18 cellular contexts compared by ENCODE assay signal in genomic region chr6:55826941-55827340, GRCh38. TPM values are rescaled to one million over a fixed set of nuclear protein-coding genes. Genes with fewer than 3 reads are reported as not detected.
"Had no signal": no experiment of that assay in that cellular context is flagged by ENCODE, and none has a peak within 500 bp of the region (broad histone marks: within the 10 kb centered on the region; RNA-seq: fewer than 3 reads in every experiment).

No MANE protein-coding gene starts in this region.

- H3K27ac ChIP-seq: body of pancreas, esophagus muscularis mucosa, ovary, upper lobe of right lung had no signal

- DNase-seq: body of pancreas; immature natural killer cell; left cardiac atrium; ovary; stimulated activated CD4-positive, alpha-beta T cell treated with anti-CD3 and anti-CD28 coated beads, Interleukin-15, amount 100 ng/mL, for 24 hours; stimulated activated CD4-positive, alpha-beta T cell treated with anti-CD3 and anti-CD28 coated beads, Interleukin-4, amount 100 ng/mL, for 24 hours; upper lobe of right lung had no signal

- H3K4me1 Mint-ChIP-seq: activated naive CD4-positive, alpha-beta T cell treated with anti-CD3 and anti-CD28 coated beads, Interleukin-2, amount 50 U/mL, for 24 hours; immature natural killer cell had no signal

- H3K27ac Mint-ChIP-seq: activated naive CD4-positive, alpha-beta T cell treated with anti-CD3 and anti-CD28 coated beads, Interleukin-2, amount 50 U/mL, for 24 hours; activated T-helper 2 cell treated with anti-CD3 and anti-CD28 coated beads, Interferon-gamma antibody, Interleukin-2, Interleukin-4, amounts not matched to agents 10 μg/mL and 5 μg/mL and 100 μg/mL, durations not matched to agents 14 hours and 24 hours and 36 hours; dendritic cell treated with granulocyte-macrophage colony-stimulating factor and Interleukin-4, amounts not matched to agents 40 ng/mL and 50 ng/mL, for 4 days; immature natural killer cell; natural killer cell treated with Interleukin-12 subunit alpha and Interleukin-12 subunit beta and Interleukin-15 and Interleukin-18, amount 100 ng/mL, for 72 hours; stimulated activated naive CD8-positive, alpha-beta T cell treated with anti-CD3 and anti-CD28 coated beads, Interleukin-15, Interleukin-2, amounts not matched to agents 100 ng/mL and 50 ng/mL, for 24 hours; T-helper 2 cell treated with Interferon-gamma antibody and Interleukin-4, amounts not matched to agents 5 μg/mL and 100 μg/mL, for 36 hours had no signal

- H3K36me3 Mint-ChIP-seq: activated naive CD4-positive, alpha-beta T cell treated with anti-CD3 and anti-CD28 coated beads, Interleukin-2, amount 50 U/mL, for 24 hours; immature natural killer cell; natural killer cell treated with Interleukin-12 subunit alpha and Interleukin-12 subunit beta and Interleukin-15 and Interleukin-18, amount 100 ng/mL, for 72 hours had no signal

- H3K27me3 Mint-ChIP-seq: activated naive CD4-positive, alpha-beta T cell treated with anti-CD3 and anti-CD28 coated beads, Interleukin-2, amount 50 U/mL, for 24 hours; dendritic cell treated with granulocyte-macrophage colony-stimulating factor and Interleukin-4, amounts not matched to agents 40 ng/mL and 50 ng/mL, for 4 days; natural killer cell treated with Interleukin-12 subunit alpha and Interleukin-12 subunit beta and Interleukin-15 and Interleukin-18, amount 100 ng/mL, for 72 hours; stimulated activated naive CD8-positive, alpha-beta T cell treated with anti-CD3 and anti-CD28 coated beads, Interleukin-15, Interleukin-2, amounts not matched to agents 100 ng/mL and 50 ng/mL, for 24 hours had no signal

- H3K4me1 ChIP-seq: body of pancreas, upper lobe of right lung had no signal

- H3K9me3 ChIP-seq: body of pancreas, esophagus muscularis mucosa, ovary, upper lobe of right lung had no signal

- H3K36me3 ChIP-seq: esophagus muscularis mucosa, ovary, upper lobe of right lung had no signal

- ATAC-seq: activated CD4-positive, CD25-positive, alpha-beta regulatory T cell treated with anti-CD3 and anti-CD28 coated beads, Interleukin-2, amount 50 U/mL, for 24 hours; body of pancreas; left cardiac atrium; natural killer cell treated with Interleukin-12 subunit alpha and Interleukin-12 subunit beta and Interleukin-15 and Interleukin-18, amount 100 ng/mL, for 72 hours; upper lobe of right lung had no signal

- H3K4me3 Mint-ChIP-seq: activated naive CD4-positive, alpha-beta T cell treated with anti-CD3 and anti-CD28 coated beads, Interleukin-2, amount 50 U/mL, for 24 hours; dendritic cell treated with granulocyte-macrophage colony-stimulating factor and Interleukin-4, amounts not matched to agents 40 ng/mL and 50 ng/mL, for 4 days; immature natural killer cell; natural killer cell treated with Interleukin-12 subunit alpha and Interleukin-12 subunit beta and Interleukin-15 and Interleukin-18, amount 100 ng/mL, for 72 hours; stimulated activated naive CD8-positive, alpha-beta T cell treated with anti-CD3 and anti-CD28 coated beads, Interleukin-15, Interleukin-2, amounts not matched to agents 100 ng/mL and 50 ng/mL, for 24 hours; T-helper 2 cell treated with Interferon-gamma antibody and Interleukin-4, amounts not matched to agents 5 μg/mL and 100 μg/mL, for 36 hours had no signal

- H3K27me3 ChIP-seq: body of pancreas, esophagus muscularis mucosa, ovary, upper lobe of right lung had no signal

- H3K4me3 ChIP-seq: body of pancreas, esophagus muscularis mucosa, ovary, upper lobe of right lung had no signal

- H3K9me3 Mint-ChIP-seq: activated T-helper 2 cell treated with anti-CD3 and anti-CD28 coated beads, Interferon-gamma antibody, Interleukin-2, Interleukin-4, amounts not matched to agents 10 μg/mL and 5 μg/mL and 100 μg/mL, durations not matched to agents 14 hours and 24 hours and 36 hours; dendritic cell treated with granulocyte-macrophage colony-stimulating factor and Interleukin-4, amounts not matched to agents 40 ng/mL and 50 ng/mL, for 4 days; T-helper 2 cell treated with Interferon-gamma antibody and Interleukin-4, amounts not matched to agents 5 μg/mL and 100 μg/mL, for 36 hours had no signal

RNA-seq across cellular contexts. Expression of gene BMP5, which starts 48.4 kb away (rescaled TPM):
- total RNA-seq: activated T-helper 2 cell treated with anti-CD3 and anti-CD28 coated beads, Interferon-gamma antibody, Interleukin-2, Interleukin-4, amounts not matched to agents 10 μg/mL and 5 μg/mL and 100 μg/mL, durations not matched to agents 14 hours and 24 hours and 36 hours; fibroblast of villous mesenchyme; lung microvascular endothelial cell; natural killer cell treated with Interleukin-12 subunit alpha and Interleukin-12 subunit beta and Interleukin-15 and Interleukin-18, amount 100 ng/mL, for 72 hours; ovary; renal cortical epithelial cell had no signal
- polyA plus RNA-seq: immature natural killer cell had no signal
